9 cellular contexts compared by ENCODE assay signal in genomic region chr11:74418509-74418895, GRCh38. TPM values are rescaled to one million over a fixed set of nuclear protein-coding genes. Genes with fewer than 3 reads are reported as not detected.
DNase-seq lines count a peak whose midpoint lies in the region; TF ChIP-seq lines count a peak whose summit lies in the region.
"Had no signal": no experiment of that assay in that cellular context is flagged by ENCODE, and none has a peak within 500 bp of the region (broad histone marks: within the 10 kb centered on the region; RNA-seq: fewer than 3 reads in every experiment).

No MANE protein-coding gene starts in this region.

- in situ Hi-C loops in GM13977 (cut with MboI; ENCODE audit: low pct_unique_long_range_greater_than_20kb, low sequenced_read_pairs, unreplicated experiment), result no loop called here

- DNase-seq in GM03348 (ENCODE audit: low spot score) (peak; percentile 24), NCI-H2196 (lab: John Stamatoyannopoulos, UW; ENCODE audit: unreplicated experiment) (peak; percentile 71), dermis blood vessel endothelial cell (peak; percentile 81), pulmonary artery endothelial cell (ENCODE audit: low read depth, low spot score) (peak; percentile 57), mesenteric fat pad (ENCODE audit: low spot score) (no peak), GM13977 (ENCODE audit: low spot score) (no peak), superior temporal gyrus (ENCODE audit: extremely low spot score) (no peak)
- no peak for DNase-seq in stimulated activated CD4-positive, alpha-beta T cell treated with anti-CD3 and anti-CD28 coated beads, Interleukin-4, amount 100 ng/mL, for 1 hour
- DNase-seq: adrenal gland had no signal

- TF ChIP-seq CTCF in GM13977 (IDR thresholded peaks at IDR 0.05; ENCODE audit: extremely low read depth, insufficient read depth, missing control alignments), result no peak

RNA-seq across cellular contexts. Expression of gene PGM2L1, which starts 20.3 kb away (rescaled TPM):
- 27.4 and 42.2 TPM in 2 replicates for total RNA-seq in dermis blood vessel endothelial cell
- total RNA-seq in pulmonary artery endothelial cell, result 29.6 and 32.2 TPM in 2 replicates
- total RNA-seq in mesenteric fat pad, result 2.8 TPM

RNA-seq across cellular contexts. Expression of gene KCNE3, which starts 48.8 kb away (rescaled TPM):
- 1.1 and 1.5 TPM in 2 replicates for total RNA-seq in dermis blood vessel endothelial cell
- total RNA-seq in pulmonary artery endothelial cell, result 0.40 and 1.7 TPM in 2 replicates
- 13.3 TPM for total RNA-seq in mesenteric fat pad

Comparison
In these comparisons a context has a peak if more than half of its experiments do, and no peak if none do; other contexts are left out.
1. DNase-seq: peak in GM03348 (single experiment), NCI-H2196 (single experiment), dermis blood vessel endothelial cell (single experiment) and pulmonary artery endothelial cell (single experiment); none in stimulated activated CD4-positive, alpha-beta T cell treated with anti-CD3 and anti-CD28 coated beads, Interleukin-4, amount 100 ng/mL, for 1 hour (single experiment), mesenteric fat pad (single experiment), GM13977 (single experiment) and superior temporal gyrus (single experiment).